ENCODE assay signal across 9 cellular contexts in the genomic region with DNA sequence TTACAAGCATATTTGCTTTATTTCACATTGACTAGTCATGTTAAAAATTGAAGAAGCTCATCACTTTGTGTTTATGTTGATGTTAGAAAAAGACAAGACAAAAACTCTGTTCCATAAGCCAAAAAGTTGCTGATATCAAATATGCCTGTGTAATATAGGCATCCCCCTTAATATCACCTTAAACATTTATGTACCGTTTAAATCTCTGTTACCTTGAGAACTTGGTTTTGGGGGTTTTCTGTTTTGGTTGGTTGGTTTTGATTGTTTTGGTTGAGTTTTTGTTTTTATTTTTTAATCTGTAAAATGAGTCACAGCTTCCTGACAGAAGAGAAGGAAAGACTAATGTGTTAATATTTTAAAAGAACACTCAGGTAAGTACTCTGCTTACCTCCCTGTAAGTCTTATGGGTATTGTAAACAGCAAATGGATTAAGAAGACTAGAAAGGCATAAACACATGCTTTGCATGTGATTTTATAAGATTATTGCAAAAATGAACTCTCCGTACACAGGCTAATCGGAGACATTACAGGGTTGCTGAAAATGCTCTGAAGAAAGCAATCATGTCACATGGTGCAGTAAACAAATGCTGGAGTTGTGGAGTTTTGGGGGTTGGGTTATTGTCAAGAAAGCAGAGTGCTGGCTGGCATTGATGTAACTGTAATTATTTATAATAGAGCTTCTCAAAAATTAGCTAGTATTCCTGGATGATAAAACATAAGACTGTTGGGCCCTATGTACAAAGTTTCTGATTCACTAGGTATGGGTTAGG.
DNase-seq lines count a peak whose midpoint lies in the region; ATAC-seq, FAIRE-seq and TF ChIP-seq lines count a peak whose summit lies in the region.
"Had no signal": no experiment of that assay in that cellular context is flagged by ENCODE, and none has a peak within 500 bp of the region (broad histone marks: within the 10 kb centered on the region; RNA-seq: fewer than 3 reads in every experiment).

No MANE protein-coding gene starts in this region.

- H3K27ac ChIP-seq in astrocyte (ENCODE audit: low read depth, low read length), result no peak overlapping the region
- H3K27ac ChIP-seq: PC-9 had no signal

- no peak for DNase-seq in astrocyte (ENCODE audit: low read depth)
- DNase-seq in renal cortical epithelial cell (ENCODE audit: low read depth), result peak; percentile 37
- no peak for DNase-seq in NCI-H1694 treated with DMSO at 0.1 percent for 48 hours (lab: John Stamatoyannopoulos, UW)
- DNase-seq in NCI-H1092 treated with DMSO at 0.1 percent for 48 hours (lab: John Stamatoyannopoulos, UW), result no peak
- DNase-seq: PC-9 had no signal

- no peaks in the 10 kb centered on the region for H3K9me3 Mint-ChIP-seq in astrocyte (ENCODE audit: unreplicated experiment)

- no peaks in the 10 kb centered on the region for H3K36me3 Mint-ChIP-seq in astrocyte (ENCODE audit: low read depth, unreplicated experiment)

- no peak overlapping the region for H3K9ac ChIP-seq in astrocyte (ENCODE audit: low read length)

- H3K79me2 ChIP-seq in astrocyte (ENCODE audit: insufficient read depth, low read length), result no peaks in the 10 kb centered on the region

- ATAC-seq in GM18498 (IDR thresholded peaks at IDR 0.05; ENCODE audit: unreplicated experiment) (peak; percentile 32), HG03196 (IDR thresholded peaks at IDR 0.05; ENCODE audit: unreplicated experiment) (peak; percentile 26), HG03457 (IDR thresholded peaks at IDR 0.05; ENCODE audit: unreplicated experiment) (no peak), HG02759 (IDR thresholded peaks at IDR 0.05; ENCODE audit: unreplicated experiment) (no peak)

- no peaks in the 10 kb centered on the region for H3K36me3 ChIP-seq in astrocyte (ENCODE audit: insufficient read depth, low read length)

- H2AFZ ChIP-seq in astrocyte (ENCODE audit: low read depth, low read length), result no peak overlapping the region

- no peaks in the 10 kb centered on the region for H3K27me3 Mint-ChIP-seq in astrocyte (ENCODE audit: low read depth, unreplicated experiment)

- no peaks in the 10 kb centered on the region for H3K4me1 ChIP-seq in astrocyte (ENCODE audit: insufficient read depth, low read length)

- TF ChIP-seq CTCF in astrocyte (IDR thresholded peaks at IDR 0.05; ENCODE audit: insufficient read depth, low read depth, low read length), result no peak

- no peaks in the 10 kb centered on the region for H4K20me1 ChIP-seq in astrocyte (ENCODE audit: insufficient read depth, low read length)

- peak; percentile 75 for FAIRE-seq in astrocyte (lab: Jason Lieb, UNC)

- no peak overlapping the region for H3K4me3 Mint-ChIP-seq in astrocyte (ENCODE audit: unreplicated experiment)

- no peak overlapping the region for H3K4me3 ChIP-seq in astrocyte (ENCODE audit: insufficient read depth, low read depth, low read length)
- H3K4me3 ChIP-seq: PC-9 had no signal

- no peak overlapping the region for H3K4me2 ChIP-seq in astrocyte (ENCODE audit: low read length)
- H3K4me2 ChIP-seq: PC-9 had no signal

- peaks cover 13% of the 10 kb centered on the region for H3K4me1 Mint-ChIP-seq in astrocyte (ENCODE audit: low read depth, unreplicated experiment)

- no peaks in the 10 kb centered on the region for H3K9me3 ChIP-seq in astrocyte (ENCODE audit: insufficient read depth, low read depth, low read length)

- H3K27ac Mint-ChIP-seq in astrocyte (ENCODE audit: unreplicated experiment), result no peak overlapping the region

- H3K27me3 ChIP-seq in astrocyte (ENCODE audit: insufficient read depth, low read length), result no peaks in the 10 kb centered on the region

Comparison
In these comparisons a context has a peak if more than half of its experiments do, and no peak if none do; other contexts are left out.
1. ATAC-seq: peak in GM18498 (single experiment) and HG03196 (single experiment); none in HG03457 (single experiment) and HG02759 (single experiment).